1 cellular context compared by ENCODE assay signal in the genomic region with DNA sequence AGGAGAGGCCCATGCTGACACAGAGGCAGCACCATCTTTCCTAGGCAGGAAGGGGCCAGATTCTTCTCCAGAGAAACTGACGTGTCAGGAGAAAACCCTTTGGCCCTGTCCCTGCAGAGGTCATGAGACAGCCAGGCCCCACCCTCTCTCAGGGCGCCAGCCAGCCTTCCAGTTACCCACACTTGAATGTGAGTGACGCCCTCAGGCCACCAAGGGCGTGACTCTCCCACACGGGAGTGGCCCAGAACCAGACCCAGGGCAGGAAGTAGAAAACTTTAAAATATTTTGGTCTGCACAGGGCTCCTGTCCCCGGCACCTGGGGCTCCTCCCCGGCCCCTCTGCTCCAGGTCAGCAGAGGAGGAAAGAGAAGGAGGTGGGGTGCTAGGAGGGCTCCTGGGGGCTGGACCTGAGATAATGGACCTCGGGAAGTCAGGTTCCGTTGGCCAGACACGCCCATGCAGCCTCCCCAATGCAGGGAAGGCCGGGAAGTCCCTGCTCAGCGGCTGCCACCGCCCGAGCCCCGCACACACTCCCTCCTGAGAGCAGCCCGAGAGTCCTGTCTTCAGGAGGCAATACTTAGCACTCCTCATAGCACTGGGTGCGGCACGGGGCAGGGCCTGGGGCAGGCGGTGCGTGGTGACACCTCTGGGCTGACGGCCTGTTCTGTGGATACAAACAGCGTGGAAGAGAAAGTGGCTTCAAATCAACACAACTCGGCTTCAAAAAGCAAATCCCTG.
TF ChIP-seq lines count a peak whose summit lies in the region.

No MANE protein-coding gene starts in this region.

TF ChIP-seq in HEK293, 187 proteins besides CTCF, POLR2A, EP300 and RAD21 (continued from another document):
- TF ChIP-seq, protein P1, sequence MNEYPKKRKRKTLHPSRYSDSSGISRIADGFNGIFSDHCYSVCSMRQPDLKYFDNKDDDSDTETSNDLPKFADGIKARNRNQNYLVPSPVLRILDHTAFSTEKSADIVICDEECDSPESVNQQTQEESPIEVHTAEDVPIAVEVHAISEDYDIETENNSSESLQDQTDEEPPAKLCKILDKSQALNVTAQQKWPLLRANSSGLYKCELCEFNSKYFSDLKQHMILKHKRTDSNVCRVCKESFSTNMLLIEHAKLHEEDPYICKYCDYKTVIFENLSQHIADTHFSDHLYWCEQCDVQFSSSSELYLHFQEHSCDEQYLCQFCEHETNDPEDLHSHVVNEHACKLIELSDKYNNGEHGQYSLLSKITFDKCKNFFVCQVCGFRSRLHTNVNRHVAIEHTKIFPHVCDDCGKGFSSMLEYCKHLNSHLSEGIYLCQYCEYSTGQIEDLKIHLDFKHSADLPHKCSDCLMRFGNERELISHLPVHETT (tag by site-specific recombination; IDR thresholded peaks at IDR 0.05): no peak
